ENCODE assay signal across 7 cellular contexts in genomic region chr19:4744451-4745170, GRCh38. TPM values are rescaled to one million over a fixed set of nuclear protein-coding genes. Genes with fewer than 3 reads are reported as not detected.
DNase-seq lines count a peak whose midpoint lies in the region; ATAC-seq, FAIRE-seq and TF ChIP-seq lines count a peak whose summit lies in the region.

No MANE protein-coding gene starts in this region.

- POLR2A ChIA-PET in IMR-90 (lab: Charles Lee; ENCODE audit: unreplicated experiment) = no interaction called here
- POLR2A ChIA-PET in K562 (lab: Yijun Ruan, JAX) = interaction anchor here (0.6 kb wide), 1 partner anchor 29 kb away, joined by 3 read pairs; no protein-coding TSS in a partner anchor

- H4K8ac ChIP-seq in IMR-90 (ENCODE audit: low read depth in 2 of 2, low read length in 2 of 2) = no peak overlapping the region

- dilution Hi-C loops in IMR-90 (cut with HindIII; ENCODE audit: low sequenced_read_pairs, unreplicated experiment) = no loop called here

- peak; percentile 100 for ATAC-seq in IMR-90 (ENCODE audit: low read depth)
- ATAC-seq in K562 = peak; percentile 73
- no peak for ATAC-seq in HG03139 (IDR thresholded peaks at IDR 0.05; ENCODE audit: unreplicated experiment)
- ATAC-seq in HG02610 (IDR thresholded peaks at IDR 0.05; ENCODE audit: unreplicated experiment) = no peak

- TF ChIP-seq CTCF in IMR-90 (conservative IDR thresholded peaks at IDR 0.05; ENCODE audit: low read depth, low read length) = no peak
- TF ChIP-seq CTCF in K562 (IDR thresholded peaks at IDR 0.05 in 2 of 3, conservative IDR thresholded peaks at IDR 0.05 in 1 of 3; ENCODE audit: insufficient read depth in 2 of 3, low read depth in 1 of 3, low read length in 3 of 3) = no peak
- no peak for TF ChIP-seq CTCF in tibial nerve (IDR thresholded peaks at IDR 0.05)

- H2BK5ac ChIP-seq in IMR-90 (ENCODE audit: low read depth, low read length, poor library complexity, severe bottlenecking) = no peak overlapping the region

- H3K18ac ChIP-seq in IMR-90 (ENCODE audit: low read depth, low read length) = no peak overlapping the region

- in situ Hi-C loops in IMR-90 (cut with MboI; ENCODE audit: low sequenced_read_pairs) (no loop called here), K562 (cut with MboI) (no loop called here)

- H2AK5ac ChIP-seq in IMR-90 (ENCODE audit: low read depth, low read length) = no peak overlapping the region

- H3K79me1 ChIP-seq in IMR-90 (ENCODE audit: low read depth in 1 of 2, low read length in 2 of 2) = no peaks in the 10 kb centered on the region

- TF ChIP-seq RAD21 in IMR-90 (IDR thresholded peaks at IDR 0.05; ENCODE audit: low read length) (no peak), K562 (CRISPR knock-in tag; conservative IDR thresholded peaks at IDR 0.05 in 1 of 2, IDR thresholded peaks at IDR 0.05 in 1 of 2) (no peak)

- no peaks in the 10 kb centered on the region for H3K79me2 ChIP-seq in K562 (ENCODE audit: control insufficient read depth, insufficient read depth, low read length)

- no peak overlapping the region for H2AK9ac ChIP-seq in IMR-90 (replicated peaks; ENCODE audit: low read depth, low read length, poor library complexity)

- H3K27me3 ChIP-seq in IMR-90 (ENCODE audit: control insufficient read depth, insufficient read depth, low read length) = peaks cover 13% of the 10 kb centered on the region
- peaks cover 26 to 52% of the 10 kb centered on the region in 2 experiments for H3K27me3 ChIP-seq in K562 (ENCODE audit: control insufficient read depth in 2 of 2, insufficient read depth in 2 of 2, low read length in 2 of 2)
- H3K27me3 ChIP-seq in tibial nerve = peaks cover 0 to 7% of the 10 kb centered on the region in 2 donors

- no peak overlapping the region for H3K4ac ChIP-seq in IMR-90 (ENCODE audit: low read depth, low read length)

- DNase-seq in IMR-90 (peak; percentile 95), K562 (ENCODE audit: extremely low read depth in 1 of 4, low spot score in 3 of 4) (peak; percentile 22 to 55 (median 49)), islet precursor cell (peak; percentile 73), tibial nerve (ENCODE audit: low spot score in 2 of 2) (peak in 1 of 2 donors; percentile 22), AML-193 (lab: John Stamatoyannopoulos, UW) (no peak)

- H3K56ac ChIP-seq in IMR-90 (ENCODE audit: extremely low read depth, insufficient read depth, low read length) = no peak overlapping the region

- H3K23ac ChIP-seq in IMR-90 (ENCODE audit: low read depth, low read length) = no peak overlapping the region

- no peaks in the 10 kb centered on the region for H3K36me3 ChIP-seq in IMR-90 (ENCODE audit: control insufficient read depth, insufficient read depth, low read length)
- H3K36me3 ChIP-seq in K562 (ENCODE audit: control insufficient read depth, insufficient read depth, low read length) = no peaks in the 10 kb centered on the region
- no peaks in the 10 kb centered on the region for H3K36me3 ChIP-seq in tibial nerve

- H2BK120ac ChIP-seq in IMR-90 (ENCODE audit: low read depth, low read length) = no peak overlapping the region

- peaks cover 2% of the 10 kb centered on the region; the same call in 1 of the 2 replicates for H3K4me1 ChIP-seq in IMR-90 (ENCODE audit: control insufficient read depth, insufficient read depth, low read length)
- peaks cover 0 to 6% of the 10 kb centered on the region in 2 experiments; a peak in 3 of 5 replicates for H3K4me1 ChIP-seq in K562 (replicated peaks in 1 of 2; ENCODE audit: control insufficient read depth in 2 of 2, insufficient read depth in 2 of 2, low read length in 2 of 2)
- peaks cover 0 to 17% (median 11%) of the 10 kb centered on the region in 4 donors for H3K4me1 ChIP-seq in tibial nerve

- WGBS in IMR-90 (ENCODE audit: extremely low coverage in 2 of 2, insufficient read length in 1 of 2), 2 experiments = 47% methylated on average over 3 of the region's 8 CpGs; no CpG with 5 or more reads in 1 of the 2 experiments
- WGBS in K562 (ENCODE audit: insufficient coverage, low coverage, missing lambda C conversion rate) = 1% methylated on average over 8 of the region's 8 CpGs
- WGBS in tibial nerve, 2 donors = 23 to 25% methylated on average over 8 of the region's 8 CpGs

- no peak overlapping the region for H4K91ac ChIP-seq in IMR-90 (ENCODE audit: insufficient read depth, low read depth, low read length)

- H4K5ac ChIP-seq in IMR-90 (ENCODE audit: low read depth, low read length) = no peak overlapping the region

- H2BK15ac ChIP-seq in IMR-90 (ENCODE audit: low read depth, low read length) = no peak overlapping the region

- peak overlapping the region; percentile 19 for H2AFZ ChIP-seq in IMR-90 (replicated peaks; ENCODE audit: low read length, poor library complexity)
- H2AFZ ChIP-seq in K562 (ENCODE audit: low read depth, low read length) = no peak overlapping the region

- no peak overlapping the region for H3K4me3 ChIP-seq in IMR-90 (ENCODE audit: insufficient read depth, low read depth, low read length)
- H3K4me3 ChIP-seq in K562 = no peak overlapping the region
- no peak overlapping the region for H3K4me3 ChIP-seq in tibial nerve

- H3K9ac ChIP-seq in IMR-90 (ENCODE audit: low read depth, low read length) = no peak overlapping the region
- no peak overlapping the region for H3K9ac ChIP-seq in K562 (ENCODE audit: insufficient read depth in 1 of 2, low read depth in 2 of 2, low read length in 2 of 2)

- no peak overlapping the region for H2BK20ac ChIP-seq in IMR-90 (ENCODE audit: low read depth, low read length)

- H3K14ac ChIP-seq in IMR-90 (replicated peaks; ENCODE audit: low read depth, low read length) = no peak overlapping the region

- H4K20me1 ChIP-seq in IMR-90 (ENCODE audit: insufficient read depth, low read length) (no peaks in the 10 kb centered on the region), K562 (replicated peaks; ENCODE audit: control insufficient read depth, insufficient read depth, low read length) (no peaks in the 10 kb centered on the region)

- intact Hi-C loops in IMR-90 (cut with micrococcal nuclease) = no loop called here
- intact Hi-C loops in K562 (cut with micrococcal nuclease) = no loop called here

- TF ChIP-seq POLR2A in IMR-90 (IDR thresholded peaks at IDR 0.05; ENCODE audit: low read depth, low read length) (no peak), K562 (conservative IDR thresholded peaks at IDR 0.05) (no peak), tibial nerve (IDR thresholded peaks at IDR 0.05) (no peak)

- CTCF ChIA-PET in IMR-90 (lab: Yijun Ruan, JAX) (no interaction called here), K562 (lab: Yijun Ruan, JAX; ENCODE audit: low intra/inter-chr PET ratio) (no interaction called here)

- H3K9me1 ChIP-seq in IMR-90 (ENCODE audit: insufficient read depth, low read length) = no peaks in the 10 kb centered on the region
- no peaks in the 10 kb centered on the region for H3K9me1 ChIP-seq in K562 (ENCODE audit: control insufficient read depth, insufficient read depth, low read length)

- TF ChIP-seq EP300 in K562 (IDR thresholded peaks at IDR 0.05; ENCODE audit: low read length) (no peak), tibial nerve (IDR thresholded peaks at IDR 0.05) (peak in 1 of 2 donors; percentile 56)

- no peaks in the 10 kb centered on the region for H3K9me3 ChIP-seq in IMR-90 (ENCODE audit: control insufficient read depth, insufficient read depth, low read length)
- H3K9me3 ChIP-seq in K562 (replicated peaks; ENCODE audit: control insufficient read depth, insufficient read depth, low read depth, low read length) = no peaks in the 10 kb centered on the region
- peaks cover 0 to 3% (median 0%) of the 10 kb centered on the region in 4 donors for H3K9me3 ChIP-seq in tibial nerve

- FAIRE-seq in K562 (lab: Jason Lieb, UNC) = peak; percentile 59

- H3K4me2 ChIP-seq in IMR-90 (ENCODE audit: low read depth, low read length) (peak overlapping the region; percentile 61), K562 (ENCODE audit: insufficient read depth, low read length) (no peak overlapping the region)

- BruUV-seq in IMR-90 (replicated peaks; lab: Mats Ljungman, UMichigan) (no TSS peak), K562 (replicated peaks; lab: Mats Ljungman, UMichigan) (no TSS peak)

- no peak overlapping the region for H3K27ac ChIP-seq in IMR-90 (ENCODE audit: insufficient read depth, low read length)
- no peak overlapping the region for H3K27ac ChIP-seq in K562 (ENCODE audit: extremely low read depth, low read depth, low read length)
- peak overlapping the region; percentile 20 to 84 (median 68) for H3K27ac ChIP-seq in tibial nerve

RNA-seq across cellular contexts. Expression of gene DPP9, which starts 21.0 kb away (rescaled TPM):
- total RNA-seq in IMR-90 (2012; rRNA removed) (12.2 and 12.4 TPM in 2 replicates), K562 (2014; rRNA removed) (43.0 and 64.9 TPM in 2 replicates), K562 (2014; rRNA removed; fragmentation: Illumina TruSeq; extraction: Trizol) (12.7 and 16.0 TPM in 2 replicates), K562 (2015; rRNA removed; fragmentation: Illumina TruSeq; extraction: Trizol) (23.6 and 24.5 TPM in 2 replicates), K562 (2021) (60.0 and 66.7 TPM in 2 replicates), tibial nerve (100 to 1,000 TPM in 1 of 4 donors, 10 to 100 TPM in 3; 53.9 to 134 (median 68.0) TPM)
- polyA plus RNA-seq in IMR-90 (2012; rRNA removed) (33.0 and 37.3 TPM in 2 replicates), K562 (2011; rRNA removed) (5.4 and 7.1 TPM in 2 replicates), K562 (2014; fragmentation: Illumina TruSeq; extraction: Trizol) (33.5 and 50.1 TPM in 2 replicates), K562 (2014; fragmentation: Nextera tagmentation; extraction: Ambion mirVana) (1 to 10 TPM in 1 of 2 experiments, under 1 TPM in 1; 0.90 to 1.1 TPM), K562 (2014; rRNA removed) (27.8 and 30.6 TPM in 2 replicates)
- polyA plus RNA-seq in IMR-90 (2012; cell fraction: cytosol; rRNA removed) = 27.1 and 46.5 TPM in 2 replicates
- polyA plus RNA-seq in IMR-90 (2012; cell fraction: nucleus; rRNA removed; ENCODE audit: low replicate concordance) = 36.9 and 57.3 TPM in 2 replicates
- total RNA-seq in K562 (2011; cell fraction: chromatin; rRNA removed; ENCODE audit: low replicate concordance) = 45.6 and 105 TPM in 2 replicates
- 61.4 and 62.6 TPM in 2 replicates for total RNA-seq in K562 (2011; cell fraction: nucleolus; rRNA removed)
- 50.8 and 52.2 TPM in 2 replicates for total RNA-seq in K562 (2011; cell fraction: nucleoplasm; rRNA removed)
- 6.1 and 12.8 TPM in 2 replicates for polyA plus RNA-seq in K562 (2011; cell fraction: cytosol; rRNA removed)
- polyA plus RNA-seq in K562 (2011; cell fraction: nucleus; rRNA removed) = 9.6 and 23.4 TPM in 2 replicates
- polyA plus RNA-seq in K562 (2012) = 26.0 and 32.1 TPM in 2 replicates
- polyA minus RNA-seq in K562 (2011; rRNA and poly(A)+ RNA removed) = 4.6 and 8.5 TPM in 2 replicates
- polyA minus RNA-seq in K562 (2011; cell fraction: cytosol; rRNA and poly(A)+ RNA removed) = 17.6 and 18.5 TPM in 2 replicates
- polyA minus RNA-seq in K562 (2011; cell fraction: nucleus; rRNA and poly(A)+ RNA removed) = 17.1 and 24.1 TPM in 2 replicates

RNA-seq across cellular contexts. Expression of gene FEM1A, which starts 46.9 kb away (rescaled TPM):
- 8.6 and 8.8 TPM in 2 replicates for total RNA-seq in IMR-90 (2012; rRNA removed)
- 5.3 and 5.8 TPM in 2 replicates for polyA plus RNA-seq in IMR-90 (2012; rRNA removed)
- 2.4 and 5.0 TPM in 2 replicates for polyA plus RNA-seq in IMR-90 (2012; cell fraction: cytosol; rRNA removed)
- 1.8 and 3.2 TPM in 2 replicates for polyA plus RNA-seq in IMR-90 (2012; cell fraction: nucleus; rRNA removed; ENCODE audit: low replicate concordance)
- 7.0 and 21.1 TPM in 2 replicates for total RNA-seq in K562 (2011; cell fraction: chromatin; rRNA removed; ENCODE audit: low replicate concordance)
- 19.5 and 24.3 TPM in 2 replicates for total RNA-seq in K562 (2011; cell fraction: nucleolus; rRNA removed)
- total RNA-seq in K562 (2011; cell fraction: nucleoplasm; rRNA removed) = 12.9 and 14.3 TPM in 2 replicates
- total RNA-seq in K562 (2014; rRNA removed) = 17.1 and 22.2 TPM in 2 replicates
- total RNA-seq in K562 (2014; rRNA removed; fragmentation: Illumina TruSeq; extraction: Trizol) = 5.9 and 6.8 TPM in 2 replicates
- 10.4 and 10.9 TPM in 2 replicates for total RNA-seq in K562 (2015; rRNA removed; fragmentation: Illumina TruSeq; extraction: Trizol)
- 18.8 and 19.0 TPM in 2 replicates for total RNA-seq in K562 (2021)
- polyA plus RNA-seq in K562 (2011; rRNA removed) = 3.9 and 5.1 TPM in 2 replicates
- polyA plus RNA-seq in K562 (2011; cell fraction: cytosol; rRNA removed) = 4.3 and 9.5 TPM in 2 replicates
- polyA plus RNA-seq in K562 (2011; cell fraction: nucleus; rRNA removed) = 4.8 and 7.1 TPM in 2 replicates
- 0.79 and 0.89 TPM in 2 replicates for polyA plus RNA-seq in K562 (2012)
- 6.3 and 8.2 TPM in 2 replicates for polyA plus RNA-seq in K562 (2014; fragmentation: Illumina TruSeq; extraction: Trizol)
- under 1 TPM; 0.08 to 0.11 TPM for polyA plus RNA-seq in K562 (2014; fragmentation: Nextera tagmentation; extraction: Ambion mirVana)
- polyA plus RNA-seq in K562 (2014; rRNA removed) = 10.2 and 10.7 TPM in 2 replicates
- 7.0 and 7.7 TPM in 2 replicates for polyA minus RNA-seq in K562 (2011; rRNA and poly(A)+ RNA removed)
- polyA minus RNA-seq in K562 (2011; cell fraction: cytosol; rRNA and poly(A)+ RNA removed) = 10.6 and 11.6 TPM in 2 replicates
- polyA minus RNA-seq in K562 (2011; cell fraction: nucleus; rRNA and poly(A)+ RNA removed) = 8.9 and 11.9 TPM in 2 replicates
- total RNA-seq in tibial nerve = 10 to 100 TPM; 12.3 to 17.1 (median 15.2) TPM

Comparison
In these comparisons a context has a peak if more than half of its experiments do, and no peak if none do; other contexts are left out.
1. ATAC-seq: peak in IMR-90 (single experiment) and K562 (single experiment); none in HG03139 (single experiment) and HG02610 (single experiment).
2. DNase-seq: peak in IMR-90 (single experiment), K562 (4 of 4) and islet precursor cell (single experiment); none in AML-193 (0 of 2).
3. H3K27ac ChIP-seq: peak in tibial nerve (4 of 4); none in IMR-90 (single experiment) and K562 (single experiment).